Comparison of ENCODE assay signal across 8 cellular contexts in genomic region chr5:112210430-112211005, GRCh38.
DNase-seq lines count a peak whose midpoint lies in the region; ATAC-seq and TF ChIP-seq lines count a peak whose summit lies in the region.

No MANE protein-coding gene starts in this region.

- DNase-seq in SIG-M5 treated with dmso at 0.1 percent for 504 hours (lab: John Stamatoyannopoulos, UW; ENCODE audit: unreplicated experiment) = peak; percentile 16
- DNase-seq in SIG-M5 (lab: John Stamatoyannopoulos, UW) = no peak
- DNase-seq in NCI-H2227 treated with DMSO at 0.1 percent for 48 hours (lab: John Stamatoyannopoulos, UW) = peak; percentile 5
- DNase-seq in choroid plexus epithelial cell (ENCODE audit: low read depth) = peak; percentile 65
- DNase-seq in right lobe of liver = no peak
- DNase-seq in naive thymus-derived CD4-positive, alpha-beta T cell = no peak

- no peaks in the 10 kb centered on the region for H3K9me3 ChIP-seq in right lobe of liver
- H3K9me3 ChIP-seq in naive thymus-derived CD4-positive, alpha-beta T cell (ENCODE audit: control insufficient read depth in 2 of 3, low read length in 3 of 3) = no peaks in the 10 kb centered on the region

- H3K4me3 ChIP-seq in choroid plexus epithelial cell (ENCODE audit: low read depth, low read length) (no peak overlapping the region), right lobe of liver (no peak overlapping the region)
- H3K4me3 ChIP-seq in naive thymus-derived CD4-positive, alpha-beta T cell (ENCODE audit: low read length) = no peak overlapping the region

- POLR2A ChIA-PET in naive thymus-derived CD4-positive, alpha-beta T cell (lab: Charles Lee) = no interaction called here

- intact Hi-C loops in right lobe of liver (cut with DNase I) = no loop called here
- intact Hi-C loops in naive thymus-derived CD4-positive, alpha-beta T cell (cut with micrococcal nuclease) = no loop called here

- H3K4me1 Mint-ChIP-seq in naive thymus-derived CD4-positive, alpha-beta T cell = peaks cover 0 to 2% (median 0%) of the 10 kb centered on the region in 7 donors

- no peak overlapping the region for H3K27ac ChIP-seq in right lobe of liver
- H3K27ac ChIP-seq in naive thymus-derived CD4-positive, alpha-beta T cell (ENCODE audit: low read depth, low read length) = no peak overlapping the region

- no peak for TF ChIP-seq POLR2A in right lobe of liver (IDR thresholded peaks at IDR 0.05)

- peak; percentile 56 to 83 (median 63) for ATAC-seq in right lobe of liver
- no peak for ATAC-seq in GM18861 (IDR thresholded peaks at IDR 0.05; ENCODE audit: unreplicated experiment)
- ATAC-seq in naive thymus-derived CD4-positive, alpha-beta T cell = no peak
- no peak for ATAC-seq in HG02840 (IDR thresholded peaks at IDR 0.05; ENCODE audit: low FRiP score, unreplicated experiment)

- H3K9me3 Mint-ChIP-seq in naive thymus-derived CD4-positive, alpha-beta T cell = peaks cover 0 to 4% (median 0%) of the 10 kb centered on the region in 11 donors

- no peaks in the 10 kb centered on the region for H3K36me3 Mint-ChIP-seq in naive thymus-derived CD4-positive, alpha-beta T cell

- H3K4me3 Mint-ChIP-seq in naive thymus-derived CD4-positive, alpha-beta T cell = no peak overlapping the region

- CTCF ChIA-PET in naive thymus-derived CD4-positive, alpha-beta T cell (lab: Charles Lee) = no interaction called here

- H3K4me1 ChIP-seq in right lobe of liver = no peaks in the 10 kb centered on the region
- no peaks in the 10 kb centered on the region for H3K4me1 ChIP-seq in naive thymus-derived CD4-positive, alpha-beta T cell (ENCODE audit: control insufficient read depth in 2 of 2, insufficient read depth in 2 of 2, low read length in 2 of 2)

- WGBS in right lobe of liver (ENCODE audit: insufficient coverage, low coverage, low lambda C conversion rate, missing lambda C conversion rate) = 43% methylated on average over 6 of the region's 6 CpGs

- TF ChIP-seq CTCF in choroid plexus epithelial cell (conservative IDR thresholded peaks at IDR 0.05; ENCODE audit: low read depth, low read length) (peak; percentile 84), right lobe of liver (IDR thresholded peaks at IDR 0.05) (peak; percentile 55 to 68 (median 66))

- peaks cover 16 to 36% (median 25%) of the 10 kb centered on the region in 5 donors for H3K27me3 Mint-ChIP-seq in naive thymus-derived CD4-positive, alpha-beta T cell

- H3K36me3 ChIP-seq in right lobe of liver = no peaks in the 10 kb centered on the region
- H3K36me3 ChIP-seq in naive thymus-derived CD4-positive, alpha-beta T cell (ENCODE audit: control insufficient read depth in 2 of 3, insufficient read depth in 3 of 3, low read length in 3 of 3) = no peaks in the 10 kb centered on the region

- H3K27me3 ChIP-seq in right lobe of liver = no peaks in the 10 kb centered on the region
- H3K27me3 ChIP-seq in naive thymus-derived CD4-positive, alpha-beta T cell (ENCODE audit: control insufficient read depth in 2 of 2, insufficient read depth in 2 of 2, low read length in 2 of 2) = no peaks in the 10 kb centered on the region

- no peak overlapping the region for H3K27ac Mint-ChIP-seq in naive thymus-derived CD4-positive, alpha-beta T cell

Comparison
In these comparisons a context has a peak if more than half of its experiments do, and no peak if none do; other contexts are left out.
1. DNase-seq: peak in SIG-M5 treated with dmso at 0.1 percent for 504 hours (single experiment), NCI-H2227 treated with DMSO at 0.1 percent for 48 hours (single experiment) and choroid plexus epithelial cell (single experiment); none in SIG-M5 (single experiment), right lobe of liver (0 of 3) and naive thymus-derived CD4-positive, alpha-beta T cell (0 of 9).
2. ATAC-seq: peak in right lobe of liver (4 of 4); none in GM18861 (single experiment), naive thymus-derived CD4-positive, alpha-beta T cell (single experiment) and HG02840 (single experiment).